Comparison of ENCODE assay signal across 8 cellular contexts in the genomic region with DNA sequence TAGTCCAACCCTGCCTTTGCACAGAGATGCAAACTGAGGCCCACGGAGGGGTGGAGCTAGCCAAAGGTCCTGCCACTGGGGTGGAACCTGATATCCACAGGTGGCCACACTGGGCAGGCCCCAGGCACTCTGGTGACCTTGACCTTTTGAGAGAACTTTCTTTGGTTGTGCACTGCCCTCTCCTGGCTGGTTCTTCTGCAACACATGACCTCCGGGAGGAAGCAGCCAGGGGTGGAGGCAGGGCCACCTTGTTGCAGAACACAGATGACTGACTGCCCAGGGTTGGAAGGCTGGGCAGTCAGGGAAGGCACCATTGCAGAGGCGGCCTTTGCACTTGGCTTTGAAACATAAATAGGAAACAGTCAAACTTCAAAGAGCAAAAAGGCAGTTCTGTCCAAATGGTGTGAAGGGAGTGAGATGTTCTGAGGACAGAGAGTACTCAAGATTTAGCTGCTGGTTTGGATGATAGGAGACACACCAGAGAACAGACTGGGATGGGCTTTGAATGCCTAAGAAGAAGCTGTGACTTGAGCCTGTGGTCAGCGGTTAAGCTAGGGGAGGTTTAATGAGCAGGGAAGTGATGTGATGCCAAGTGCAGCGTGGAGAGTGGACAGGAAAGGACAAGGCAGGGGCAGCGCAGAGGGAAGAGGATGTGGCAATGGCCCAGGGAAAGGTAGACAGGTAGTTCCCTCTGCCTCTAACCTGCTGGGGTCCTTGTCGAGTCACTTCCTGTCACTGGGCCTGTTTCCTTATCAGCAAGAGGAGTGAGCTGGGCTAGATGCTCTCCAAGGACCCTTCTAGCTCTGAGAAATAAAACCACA. TPM values are rescaled to one million over a fixed set of nuclear protein-coding genes. Genes with fewer than 3 reads are reported as not detected.
DNase-seq lines count a peak whose midpoint lies in the region; ATAC-seq, FAIRE-seq and TF ChIP-seq lines count a peak whose summit lies in the region.

No MANE protein-coding gene starts in this region.

- peaks cover 23 to 29% of the 10 kb centered on the region in 2 donors for H3K4me1 Mint-ChIP-seq in stimulated activated naive B cell treated with anti-CD40 and anti-IgM and Interleukin-4, amounts not matched to agents 10 μg/mL and 1 μg/mL and 100 μg/mL, for 72 hours

- H3K79me2 ChIP-seq in endothelial cell of umbilical vein (ENCODE audit: control insufficient read depth, insufficient read depth, low read length): no peaks in the 10 kb centered on the region

- H3K9me1 ChIP-seq in endothelial cell of umbilical vein (replicated peaks; ENCODE audit: control insufficient read depth, extremely low read depth, insufficient read depth, low read length): no peaks in the 10 kb centered on the region

- dilution Hi-C loops in endothelial cell of umbilical vein (cut with MboI; ENCODE audit: extremely low pct_ligation_motif_present, low sequenced_read_pairs): no loop called here

- no peaks in the 10 kb centered on the region for H3K4me1 ChIP-seq in endothelial cell of umbilical vein (ENCODE audit: control insufficient read depth, extremely low read depth, insufficient read depth, low read length)

- no peaks in the 10 kb centered on the region for H3K9me3 Mint-ChIP-seq in stimulated activated naive B cell treated with anti-CD40 and anti-IgM and Interleukin-4, amounts not matched to agents 10 μg/mL and 1 μg/mL and 100 μg/mL, for 72 hours

- no peak overlapping the region for H2AFZ ChIP-seq in endothelial cell of umbilical vein (ENCODE audit: low read depth, low read length)

- CTCF ChIA-PET in endothelial cell of umbilical vein (lab: Charles Lee): interaction anchor here (0.9 to 3.8 kb wide), 26 partner anchors 8 to 517 kb away, joined by 3 to 25 read pairs (median 4); a partner anchor contains a TSS

- H3K4me3 ChIP-seq in endothelial cell of umbilical vein (replicated peaks in 1 of 3; ENCODE audit: insufficient read depth in 1 of 3, low read depth in 1 of 3, low read length in 3 of 3): no peak overlapping the region

- TF ChIP-seq POLR2A in endothelial cell of umbilical vein (IDR thresholded peaks at IDR 0.05; ENCODE audit: low read depth, low read length): no peak

- DNase-seq in AG08396 (ENCODE audit: low spot score) (peak; percentile 85), NCI-H2196 treated with DMSO at 0.1 percent for 48 hours (lab: John Stamatoyannopoulos, UW; ENCODE audit: unreplicated experiment) (peak; percentile 66), endothelial cell of umbilical vein (ENCODE audit: low read depth, low spot score) (peak; percentile 49), midbrain (lab: John Stamatoyannopoulos, UW) (peak; percentile 87)
- DNase-seq in activated CD4-positive, alpha-beta T cell treated with anti-CD3 and anti-CD28 coated beads, Interleukin-2, amount 50 U/mL, for 48 hours: peak; percentile 56 to 65
- DNase-seq in stimulated activated naive B cell treated with anti-CD40 and anti-IgM and Interleukin-4, amounts not matched to agents 10 μg/mL and 1 μg/mL and 100 μg/mL, for 72 hours: peak; percentile 57

- peak; percentile 81 for FAIRE-seq in endothelial cell of umbilical vein (lab: Jason Lieb, UNC)

- no peak overlapping the region for H3K4me3 Mint-ChIP-seq in stimulated activated naive B cell treated with anti-CD40 and anti-IgM and Interleukin-4, amounts not matched to agents 10 μg/mL and 1 μg/mL and 100 μg/mL, for 72 hours

- H3K27ac ChIP-seq in endothelial cell of umbilical vein (ENCODE audit: insufficient read depth, low read depth, low read length): no peak overlapping the region

- no peak overlapping the region for H3K9ac ChIP-seq in endothelial cell of umbilical vein (replicated peaks; ENCODE audit: extremely low read depth, insufficient read depth, low read length)

- H3K36me3 Mint-ChIP-seq in stimulated activated naive B cell treated with anti-CD40 and anti-IgM and Interleukin-4, amounts not matched to agents 10 μg/mL and 1 μg/mL and 100 μg/mL, for 72 hours: no peaks in the 10 kb centered on the region

- POLR2A ChIA-PET in endothelial cell of umbilical vein (lab: Charles Lee): no interaction called here

- intact Hi-C loops in endothelial cell of umbilical vein (cut with micrococcal nuclease): loop anchor here (1.0 kb wide), 5 partner anchors 78 to 220 kb away; no protein-coding TSS in a partner anchor

- no peak overlapping the region for H3K4me2 ChIP-seq in endothelial cell of umbilical vein (ENCODE audit: insufficient read depth, low read length)

- ATAC-seq in GM18498 (IDR thresholded peaks at IDR 0.05; ENCODE audit: unreplicated experiment): peak; percentile 92
- ATAC-seq in HG02852 (IDR thresholded peaks at IDR 0.05; ENCODE audit: unreplicated experiment): peak; percentile 91
- ATAC-seq in stimulated activated naive B cell treated with anti-CD40 and anti-IgM and Interleukin-4, amounts not matched to agents 10 μg/mL and 1 μg/mL and 100 μg/mL, for 72 hours (replicated peaks): peak; percentile 95 to 96

- no peaks in the 10 kb centered on the region for H3K27me3 Mint-ChIP-seq in stimulated activated naive B cell treated with anti-CD40 and anti-IgM and Interleukin-4, amounts not matched to agents 10 μg/mL and 1 μg/mL and 100 μg/mL, for 72 hours

- BruUV-seq in endothelial cell of umbilical vein (replicated peaks; lab: Mats Ljungman, UMichigan): no TSS peak

- H3K9me3 ChIP-seq in endothelial cell of umbilical vein (replicated peaks; ENCODE audit: control insufficient read depth, insufficient read depth, low read length): no peaks in the 10 kb centered on the region

- H3K27ac Mint-ChIP-seq in stimulated activated naive B cell treated with anti-CD40 and anti-IgM and Interleukin-4, amounts not matched to agents 10 μg/mL and 1 μg/mL and 100 μg/mL, for 72 hours: no peak overlapping the region

- TF ChIP-seq CTCF in endothelial cell of umbilical vein (IDR thresholded peaks at IDR 0.05; ENCODE audit: extremely low read depth in 1 of 2, insufficient read depth in 1 of 2, low read depth in 1 of 2, low read length in 2 of 2): peak; percentile 51 to 56

- no peaks in the 10 kb centered on the region for H3K27me3 ChIP-seq in endothelial cell of umbilical vein (ENCODE audit: control insufficient read depth in 2 of 2, insufficient read depth in 2 of 2, low read length in 2 of 2)

- H4K20me1 ChIP-seq in endothelial cell of umbilical vein (replicated peaks; ENCODE audit: control insufficient read depth, extremely low read depth, insufficient read depth, low read length): no peaks in the 10 kb centered on the region

- H3K36me3 ChIP-seq in endothelial cell of umbilical vein (ENCODE audit: control insufficient read depth in 2 of 2, extremely low read depth in 1 of 2, insufficient read depth in 2 of 2, low read length in 2 of 2): no peaks in the 10 kb centered on the region

TF ChIP-seq in endothelial cell of umbilical vein, 7 proteins besides CTCF, POLR2A, EP300 and RAD21:
- TF ChIP-seq MYC (IDR thresholded peaks at IDR 0.05; ENCODE audit: low read depth, low read length): no peak
- no peak for TF ChIP-seq FOS (IDR thresholded peaks at IDR 0.05; ENCODE audit: borderline replicate concordance, insufficient read depth, low read length)
- TF ChIP-seq POLR2AphosphoS5 (IDR thresholded peaks at IDR 0.05; ENCODE audit: insufficient read depth, low read depth, low read length): no peak
- TF ChIP-seq GATA2 (IDR thresholded peaks at IDR 0.05; ENCODE audit: insufficient read depth, insufficient read length, low read depth, low read length): no peak
- TF ChIP-seq, protein P1, sequence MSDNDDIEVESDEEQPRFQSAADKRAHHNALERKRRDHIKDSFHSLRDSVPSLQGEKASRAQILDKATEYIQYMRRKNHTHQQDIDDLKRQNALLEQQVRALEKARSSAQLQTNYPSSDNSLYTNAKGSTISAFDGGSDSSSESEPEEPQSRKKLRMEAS (IDR thresholded peaks at IDR 0.05; ENCODE audit: insufficient read depth, insufficient read length): no peak
- no peak for TF ChIP-seq EZH2 (IDR thresholded peaks at IDR 0.05; ENCODE audit: borderline replicate concordance, low read depth, low read length, severe bottlenecking)
- no peak for TF ChIP-seq JUN (IDR thresholded peaks at IDR 0.05; ENCODE audit: borderline replicate concordance, insufficient read depth, insufficient read length, low read depth)

RNA-seq across cellular contexts. Expression of a gene that starts 6.8 kb away (rescaled TPM):
- total RNA-seq in endothelial cell of umbilical vein: 47.2 and 52.0 TPM in 2 replicates
- 10.5 and 11.2 TPM in 2 replicates for polyA plus RNA-seq in endothelial cell of umbilical vein
- 15.9 and 16.3 TPM in 2 replicates for polyA plus RNA-seq in endothelial cell of umbilical vein (2011; cell fraction: cytosol; rRNA removed)
- 42.8 and 47.0 TPM in 2 replicates for polyA plus RNA-seq in endothelial cell of umbilical vein (2011; cell fraction: nucleus; rRNA removed)
- 21.7 and 23.2 TPM in 2 replicates for polyA plus RNA-seq in endothelial cell of umbilical vein (2012)
- 11.9 and 13.8 TPM in 2 replicates for polyA minus RNA-seq in endothelial cell of umbilical vein
- polyA minus RNA-seq in endothelial cell of umbilical vein (2011; cell fraction: cytosol; rRNA and poly(A)+ RNA removed): 31.6 TPM
- polyA minus RNA-seq in endothelial cell of umbilical vein (2011; cell fraction: nucleus; rRNA and poly(A)+ RNA removed): 17.5 and 18.7 TPM in 2 replicates

RNA-seq across cellular contexts. Expression of a gene that starts 48.0 kb away (rescaled TPM):
- 0.20 TPM in 1 of 2 replicates, not detected in the other for total RNA-seq in endothelial cell of umbilical vein
- 0.03 and 0.17 TPM in 2 replicates for polyA plus RNA-seq in endothelial cell of umbilical vein
- polyA plus RNA-seq in endothelial cell of umbilical vein (2011; cell fraction: cytosol; rRNA removed): 0.06 and 0.07 TPM in 2 replicates
- 0.10 TPM in 1 of 2 replicates, not detected in the other for polyA plus RNA-seq in endothelial cell of umbilical vein (2011; cell fraction: nucleus; rRNA removed)
- 0.29 and 0.57 TPM in 2 replicates for polyA plus RNA-seq in endothelial cell of umbilical vein (2012)
- not detected in 2 replicates for polyA minus RNA-seq in endothelial cell of umbilical vein
- not detected for polyA minus RNA-seq in endothelial cell of umbilical vein (2011; cell fraction: cytosol; rRNA and poly(A)+ RNA removed)
- polyA minus RNA-seq in endothelial cell of umbilical vein (2011; cell fraction: nucleus; rRNA and poly(A)+ RNA removed): not detected in 2 replicates
